Comparison of ENCODE assay signal across 8 cellular contexts in genomic region chrX:10620121-10620699, GRCh38. TPM values are rescaled to one million over a fixed set of nuclear protein-coding genes. Genes with fewer than 3 reads are reported as not detected.
DNase-seq lines count a peak whose midpoint lies in the region; ATAC-seq and TF ChIP-seq lines count a peak whose summit lies in the region.

MID1 (minus strand) TSS chrX:10620585; CDS start chrX:10567547, 53,038 bp downstream.

- H3K27me3 Mint-ChIP-seq in naive thymus-derived CD4-positive, alpha-beta T cell, result peaks cover 24 to 41% (median 29%) of the 10 kb centered on the region in 5 donors

- CTCF ChIA-PET in naive thymus-derived CD4-positive, alpha-beta T cell (lab: Charles Lee), result no interaction called here

- H3K27ac Mint-ChIP-seq in naive thymus-derived CD4-positive, alpha-beta T cell, result no peak within 1 kb of the TSS

- intact Hi-C loops in naive thymus-derived CD4-positive, alpha-beta T cell (cut with micrococcal nuclease), result no loop called here

- H3K9me3 Mint-ChIP-seq in naive thymus-derived CD4-positive, alpha-beta T cell, result peaks cover 0 to 5% (median 0%) of the 10 kb centered on the region in 11 donors

- no peaks in the 10 kb centered on the region for H3K27me3 ChIP-seq in naive thymus-derived CD4-positive, alpha-beta T cell (ENCODE audit: control insufficient read depth in 2 of 2, insufficient read depth in 2 of 2, low read length in 2 of 2)

- H3K36me3 ChIP-seq in naive thymus-derived CD4-positive, alpha-beta T cell (ENCODE audit: control insufficient read depth in 2 of 3, insufficient read depth in 3 of 3, low read length in 3 of 3), result no peaks in the 10 kb centered on the region

- peaks cover 4 to 18% (median 11%) of the 10 kb centered on the region in 7 donors for H3K4me1 Mint-ChIP-seq in naive thymus-derived CD4-positive, alpha-beta T cell

- DNase-seq in DMS153 treated with DMSO at 0.1 percent for 48 hours (lab: John Stamatoyannopoulos, UW; ENCODE audit: unreplicated experiment) (peak; percentile 14), DMS153 (lab: John Stamatoyannopoulos, UW) (no peak), NCI-H128 (lab: John Stamatoyannopoulos, UW; ENCODE audit: unreplicated experiment) (peak; percentile 30), fibroblast of the aortic adventitia (ENCODE audit: low read depth) (peak; percentile 76), GM19240 (ENCODE audit: insufficient read length, low spot score) (no peak), GDM1 (lab: John Stamatoyannopoulos, UW) (no peak)
- no peak for DNase-seq in naive thymus-derived CD4-positive, alpha-beta T cell

- H3K27ac ChIP-seq in naive thymus-derived CD4-positive, alpha-beta T cell (ENCODE audit: low read depth, low read length), result no peak within 1 kb of the TSS

- TF ChIP-seq CTCF in WI38 (IDR thresholded peaks at IDR 0.05; ENCODE audit: low read depth, low read length), result no peak
- TF ChIP-seq CTCF in fibroblast of the aortic adventitia (IDR thresholded peaks at IDR 0.05; ENCODE audit: insufficient read depth, low read length), result no peak

- H3K4me3 Mint-ChIP-seq in naive thymus-derived CD4-positive, alpha-beta T cell, result peak within 1 kb of the TSS; percentile 49 to 86 (median 77)

- H3K4me3 ChIP-seq in WI38 (ENCODE audit: low read depth, low read length) (peak within 1 kb of the TSS; percentile 68), fibroblast of the aortic adventitia (ENCODE audit: low read depth, low read length) (peak within 1 kb of the TSS; percentile 71)
- H3K4me3 ChIP-seq in naive thymus-derived CD4-positive, alpha-beta T cell (ENCODE audit: low read length), result no peak within 1 kb of the TSS

- H3K36me3 Mint-ChIP-seq in naive thymus-derived CD4-positive, alpha-beta T cell, result no peaks in the 10 kb centered on the region

- ATAC-seq in naive thymus-derived CD4-positive, alpha-beta T cell, result no peak

- no peaks in the 10 kb centered on the region for H3K9me3 ChIP-seq in naive thymus-derived CD4-positive, alpha-beta T cell (ENCODE audit: control insufficient read depth in 2 of 3, low read length in 3 of 3)

- POLR2A ChIA-PET in naive thymus-derived CD4-positive, alpha-beta T cell (lab: Charles Lee), result no interaction called here

- no peaks in the 10 kb centered on the region for H3K4me1 ChIP-seq in naive thymus-derived CD4-positive, alpha-beta T cell (ENCODE audit: control insufficient read depth in 2 of 2, insufficient read depth in 2 of 2, low read length in 2 of 2)

RNA-seq across cellular contexts. Expression of gene MID1, which starts in this region (rescaled TPM):
- total RNA-seq in fibroblast of the aortic adventitia (ENCODE audit: low replicate concordance), result 18.0 and 20.4 TPM in 2 replicates
- under 1 TPM in 4 of 5 experiments, not detected in 1; 0.19 to 0.27 (median 0.23) TPM for total RNA-seq in naive thymus-derived CD4-positive, alpha-beta T cell
- under 1 TPM in 1 of 2 donors, not detected in 1; 0.12 TPM for polyA plus RNA-seq in naive thymus-derived CD4-positive, alpha-beta T cell

Comparison
In these comparisons a context has a peak if more than half of its experiments do, and no peak if none do; other contexts are left out.
1. RNA of gene MID1 (total RNA-seq): 18.0 to 20.4 TPM in fibroblast of the aortic adventitia; 0.19 to 0.27 TPM in naive thymus-derived CD4-positive, alpha-beta T cell; every median in the first group is over 10 times any median in the second.
2. DNase-seq: peak in DMS153 treated with DMSO at 0.1 percent for 48 hours (single experiment), NCI-H128 (single experiment) and fibroblast of the aortic adventitia (single experiment); none in DMS153 (single experiment), naive thymus-derived CD4-positive, alpha-beta T cell (0 of 9), GM19240 (single experiment) and GDM1 (single experiment).